ENCODE assay signal across 11 cellular contexts in the genomic region with DNA sequence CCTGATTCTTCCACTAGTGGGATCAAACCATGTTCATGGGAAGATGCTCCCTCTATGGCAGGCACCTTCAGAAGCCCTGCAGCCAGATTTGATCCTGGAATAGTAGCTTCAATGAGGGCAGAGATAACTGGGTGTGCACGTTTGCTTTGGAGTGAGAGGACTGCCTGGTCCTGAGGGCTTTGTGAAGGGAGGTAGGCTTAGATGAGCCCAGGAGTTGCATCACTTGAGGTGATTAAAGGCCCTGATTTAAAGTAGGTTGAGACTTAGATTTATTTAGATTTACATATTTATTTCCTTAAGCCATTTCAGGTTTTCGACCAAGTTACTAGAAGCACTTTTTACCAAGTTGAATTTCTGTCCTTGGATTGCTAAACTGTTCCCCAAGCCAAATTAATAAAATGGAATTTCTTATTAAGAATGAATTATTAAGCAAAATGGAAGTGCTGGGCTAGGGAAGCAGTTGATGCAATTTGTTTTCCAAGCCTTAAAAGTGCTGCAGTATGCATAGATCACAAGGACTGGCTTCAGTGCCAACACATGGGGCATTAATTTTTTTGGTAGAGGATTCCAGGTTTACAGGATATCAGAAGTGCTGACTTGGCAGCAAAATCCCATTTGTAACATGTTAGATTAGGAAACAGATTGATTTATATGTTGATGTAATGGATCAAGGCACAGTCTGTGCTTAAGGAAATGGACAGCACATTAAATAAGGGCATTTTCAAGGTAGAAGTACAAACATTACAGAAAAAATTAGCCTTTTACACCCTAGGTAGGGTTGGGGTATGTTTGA. TPM values are rescaled to one million over a fixed set of nuclear protein-coding genes. Genes with fewer than 3 reads are reported as not detected.
DNase-seq lines count a peak whose midpoint lies in the region; ATAC-seq and TF ChIP-seq lines count a peak whose summit lies in the region.
"Had no signal": no experiment of that assay in that cellular context is flagged by ENCODE, and none has a peak within 500 bp of the region (broad histone marks: within the 10 kb centered on the region; RNA-seq: fewer than 3 reads in every experiment).

No MANE protein-coding gene starts in this region.

- H3K36me3 ChIP-seq in adrenal gland (replicated peaks in 1 of 2) (no peaks in the 10 kb centered on the region), hepatocyte (replicated peaks; ENCODE audit: insufficient read depth, low read depth) (no peaks in the 10 kb centered on the region)

- peak overlapping the region; percentile 27 for H3K4me2 ChIP-seq in hepatocyte

- peak overlapping the region; percentile 6 for H3K4me3 Mint-ChIP-seq in type B pancreatic cell
- H3K4me3 Mint-ChIP-seq: naive thymus-derived CD4-positive, alpha-beta T cell had no signal

- TF ChIP-seq CTCF in adrenal gland (IDR thresholded peaks at IDR 0.05) (no peak), hepatocyte (IDR thresholded peaks at IDR 0.05; ENCODE audit: poor library complexity) (no peak), type B pancreatic cell (conservative IDR thresholded peaks at IDR 0.05) (no peak)

- intact Hi-C loops in adrenal gland (cut with DNase I) = no loop called here

- H3K9me2 ChIP-seq in hepatocyte (replicated peaks; ENCODE audit: insufficient read depth) = no peaks in the 10 kb centered on the region

- DNase-seq in NCI-H82 (lab: John Stamatoyannopoulos, UW) = peak; percentile 40
- no peak for DNase-seq in NCI-H82 treated with DMSO at 0.1 percent for 48 hours (lab: John Stamatoyannopoulos, UW; ENCODE audit: unreplicated experiment)
- peak in 1 of 7 donors; percentile 40 for DNase-seq in adrenal gland
- no peak for DNase-seq in hepatocyte (ENCODE audit: low spot score)
- DNase-seq in type B pancreatic cell (ENCODE audit: extremely low spot score, unreplicated experiment) = no peak
- DNase-seq in SIG-M5 (lab: John Stamatoyannopoulos, UW) = no peak
- DNase-seq: kidney; naive thymus-derived CD4-positive, alpha-beta T cell had no signal

- peaks cover 15% of the 10 kb centered on the region for H3K36me3 Mint-ChIP-seq in type B pancreatic cell

- H3K27me3 Mint-ChIP-seq in type B pancreatic cell = no peaks in the 10 kb centered on the region

- no peaks in the 10 kb centered on the region for H3K9me3 Mint-ChIP-seq in type B pancreatic cell

- H3K79me2 ChIP-seq in hepatocyte = peaks cover 91% of the 10 kb centered on the region

- WGBS in adrenal gland, 4 donors = 54 to 65% (median 64%) methylated on average over 2 of the region's 2 CpGs
- WGBS in hepatocyte (ENCODE audit: low lambda C conversion rate, missing lambda C conversion rate) = 64% methylated on average over 2 of the region's 2 CpGs

- H3K27ac Mint-ChIP-seq in type B pancreatic cell = no peak overlapping the region
- H3K27ac Mint-ChIP-seq: naive thymus-derived CD4-positive, alpha-beta T cell had no signal

- peaks cover 70% of the 10 kb centered on the region for H4K20me1 ChIP-seq in hepatocyte (ENCODE audit: insufficient read depth, poor library complexity, severe bottlenecking)

- H3K4me3 ChIP-seq in adrenal gland (no peak overlapping the region), hepatocyte (no peak overlapping the region)

- no peak overlapping the region for H2AFZ ChIP-seq in hepatocyte

- H3K27me3 ChIP-seq in adrenal gland (no peaks in the 10 kb centered on the region), hepatocyte (no peaks in the 10 kb centered on the region)

- no peak for ATAC-seq in HG03378 (IDR thresholded peaks at IDR 0.05; ENCODE audit: unreplicated experiment)
- no peak for ATAC-seq in HG02884 (IDR thresholded peaks at IDR 0.05; ENCODE audit: unreplicated experiment)
- ATAC-seq: naive thymus-derived CD4-positive, alpha-beta T cell had no signal

- no peak for TF ChIP-seq POLR2A in adrenal gland (IDR thresholded peaks at IDR 0.05)

- peaks cover 0 to 4% (median 0%) of the 10 kb centered on the region in 3 donors for H3K9me3 ChIP-seq in adrenal gland (replicated peaks in 1 of 3)
- H3K9me3 ChIP-seq in hepatocyte (ENCODE audit: low read depth) = no peaks in the 10 kb centered on the region

- peaks cover 40% of the 10 kb centered on the region for H3K4me1 Mint-ChIP-seq in type B pancreatic cell (ENCODE audit: unreplicated experiment)

- H3K4me1 ChIP-seq in adrenal gland (replicated peaks in 1 of 2) = peaks cover 8 to 32% of the 10 kb centered on the region in 2 donors
- H3K4me1 ChIP-seq in hepatocyte (ENCODE audit: insufficient read depth) = peaks cover 23% of the 10 kb centered on the region

- H3K27ac ChIP-seq in adrenal gland (peak overlapping the region in 3 of 5 donors; percentile 4 to 66 (median 29)), hepatocyte (peak overlapping the region; percentile 20)

RNA-seq across cellular contexts. Expression of gene APLP2, which starts 33.0 kb away (rescaled TPM):
- 100 to 1,000 TPM; 217 to 374 (median 307) TPM for total RNA-seq in adrenal gland
- polyA plus RNA-seq in adrenal gland = 100 to 1,000 TPM in 1 of 3 donors, 10 to 100 TPM in 2; 85.0 to 237 (median 95.6) TPM
- total RNA-seq in hepatocyte = 485 and 500 TPM in 2 replicates
- polyA plus RNA-seq in hepatocyte = 475 and 481 TPM in 2 replicates
- 207 and 254 TPM in 2 replicates for total RNA-seq in type B pancreatic cell (ENCODE audit: low replicate concordance)

RNA-seq across cellular contexts. Expression of gene ST14, which starts 56.9 kb away (rescaled TPM):
- total RNA-seq in adrenal gland (10 to 100 TPM in 5 of 8 donors, 1 to 10 TPM in 3; 2.5 to 41.0 (median 11.5) TPM), hepatocyte (80.8 and 85.2 TPM in 2 replicates), type B pancreatic cell (ENCODE audit: low replicate concordance) (71.7 and 170 TPM in 2 replicates)
- polyA plus RNA-seq in adrenal gland (10 to 100 TPM in 1 of 3 donors, 1 to 10 TPM in 2; 3.0 to 13.4 (median 3.4) TPM), hepatocyte (81.4 and 93.3 TPM in 2 replicates)
- total RNA-seq: A172 had no signal
